Comparison of ENCODE assay signal across 30 cellular contexts in the genomic region with DNA sequence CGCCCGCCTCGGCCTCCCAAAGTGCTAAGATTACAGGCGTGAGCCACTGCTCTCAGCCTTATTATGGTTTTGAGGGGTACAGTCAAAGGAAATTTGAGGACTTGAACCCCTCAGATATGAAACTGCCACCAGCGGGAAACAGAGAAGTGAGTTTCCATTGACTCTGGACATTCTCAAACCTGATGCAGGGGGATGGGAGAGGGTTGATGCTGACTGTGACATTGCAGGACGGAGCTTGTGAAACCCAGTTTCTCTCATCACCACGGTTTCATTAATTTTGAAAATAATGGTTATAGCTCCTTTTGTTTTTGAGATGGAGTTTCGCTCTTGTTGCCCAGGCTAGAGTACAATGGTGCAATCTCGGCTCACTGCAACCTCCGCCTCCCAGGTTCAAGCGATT.
"Had no signal": no experiment of that assay in that cellular context is flagged by ENCODE, and none has a peak within 500 bp of the region (broad histone marks: within the 10 kb centered on the region; RNA-seq: fewer than 3 reads in every experiment).

No MANE protein-coding gene starts in this region.

- FAIRE-seq: astrocyte, bronchial epithelial cell had no signal

- H3K79me2 ChIP-seq: hepatocyte had no signal

- H2AFZ ChIP-seq: hepatocyte had no signal

- H3K36me3 Mint-ChIP-seq: activated naive CD8-positive, alpha-beta T cell had no signal

- H3K4me1 ChIP-seq: esophagus squamous epithelium, gastroesophageal sphincter had no signal

- H3K4me3 ChIP-seq: coronary artery, esophagus squamous epithelium, gastroesophageal sphincter, heart right ventricle, hepatocyte had no signal

- DNase-seq: activated CD4-positive, alpha-beta memory T cell treated with anti-CD3 and anti-CD28 coated beads for 36 hours; activated CD4-positive, alpha-beta T cell treated with anti-CD3 and anti-CD28 coated beads for 36 hours; activated CD4-positive, alpha-beta T cell treated with anti-CD3 and anti-CD28 coated beads, Interleukin-2, amount 10 ng/mL, durations not matched to agents 24 days and 14 days; activated CD4-positive, CD25-positive, alpha-beta regulatory T cell; activated CD4-positive, CD25-positive, alpha-beta regulatory T cell treated with anti-CD3 and anti-CD28 coated beads, Interleukin-2, amount 50 U/mL, for 72 hours; activated CD8-positive, alpha-beta memory T cell treated with anti-CD3 and anti-CD28 coated beads, Interleukin-2, amount 10 ng/mL, durations not matched to agents 7 days and 5 days; activated CD8-positive, alpha-beta memory T cell treated with anti-CD3 and anti-CD28 coated beads, Interleukin-2, amount 50 U/mL, for 4 hours; activated CD8-positive, alpha-beta T cell treated with anti-CD3 and anti-CD28 coated beads, Interleukin-2, amount 10 ng/mL, durations not matched to agents 7 days and 5 days; activated effector memory CD4-positive, alpha-beta T cell treated with Interleukin-2 at 50 U/mL for 16 hours; activated gamma-delta T cell treated with Interleukin-2 at 50 U/mL for 16 hours; activated naive CD4-positive, alpha-beta T cell treated with anti-CD3 and anti-CD28 coated beads, Interleukin-2, amount 50 U/mL, for 16 hours; activated naive CD4-positive, alpha-beta T cell treated with Interleukin-2 at 50 U/mL for 16 hours; activated T-cell treated with anti-CD3 and anti-CD28 coated beads, Interleukin-2, amount 50 U/mL, for 1 hour; brain microvascular endothelial cell; effector CD4-positive, alpha-beta T cell; effector memory CD8-positive, alpha-beta T cell; esophagus squamous epithelium; foreskin melanocyte; heart right ventricle; T-helper 2 cell had no signal

- H3K4me3 Mint-ChIP-seq: activated CD4-positive, alpha-beta memory T cell treated with anti-CD3 and anti-CD28 coated beads for 36 hours; activated CD4-positive, alpha-beta T cell treated with anti-CD3 and anti-CD28 coated beads for 36 hours; activated CD4-positive, alpha-beta T cell treated with anti-CD3 and anti-CD28 coated beads, Interleukin-2, amount 10 ng/mL, durations not matched to agents 24 days and 14 days; activated CD8-positive, alpha-beta memory T cell treated with anti-CD3 and anti-CD28 coated beads, Interleukin-2, amount 10 ng/mL, durations not matched to agents 7 days and 5 days; activated CD8-positive, alpha-beta T cell treated with anti-CD3 and anti-CD28 coated beads, Interleukin-2, amount 10 ng/mL, durations not matched to agents 7 days and 5 days; activated naive CD8-positive, alpha-beta T cell; activated T-helper 17 cell treated with anti-CD3 and anti-CD28 coated beads, Interleukin-2, amount 50 U/mL, for 72 hours; central memory CD8-positive, alpha-beta T cell; dendritic cell treated with granulocyte-macrophage colony-stimulating factor and Interleukin-4, amounts not matched to agents 40 ng/mL and 50 ng/mL, for 4 days; effector memory CD8-positive, alpha-beta T cell had no signal

- H3K27ac ChIP-seq: brain microvascular endothelial cell, coronary artery, epithelial cell of prostate, esophagus squamous epithelium, gastroesophageal sphincter, heart right ventricle, hepatocyte had no signal

- H3K27me3 Mint-ChIP-seq: activated CD4-positive, alpha-beta memory T cell treated with anti-CD3 and anti-CD28 coated beads for 36 hours; activated CD4-positive, alpha-beta T cell treated with anti-CD3 and anti-CD28 coated beads for 36 hours; activated CD4-positive, alpha-beta T cell treated with anti-CD3 and anti-CD28 coated beads, Interleukin-2, amount 10 ng/mL, durations not matched to agents 24 days and 14 days; activated CD8-positive, alpha-beta memory T cell treated with anti-CD3 and anti-CD28 coated beads, Interleukin-2, amount 10 ng/mL, durations not matched to agents 7 days and 5 days; activated naive CD8-positive, alpha-beta T cell; activated T-helper 17 cell treated with anti-CD3 and anti-CD28 coated beads, Interleukin-2, amount 50 U/mL, for 72 hours; central memory CD8-positive, alpha-beta T cell; dendritic cell treated with granulocyte-macrophage colony-stimulating factor and Interleukin-4, amounts not matched to agents 40 ng/mL and 50 ng/mL, for 4 days; effector memory CD8-positive, alpha-beta T cell had no signal

- ATAC-seq: activated CD4-positive, alpha-beta T cell treated with anti-CD3 and anti-CD28 coated beads for 36 hours; activated CD8-positive, alpha-beta memory T cell treated with anti-CD3 and anti-CD28 coated beads, Interleukin-2, amount 10 ng/mL, durations not matched to agents 7 days and 5 days; activated CD8-positive, alpha-beta T cell treated with anti-CD3 and anti-CD28 coated beads, Interleukin-2, amount 10 ng/mL, durations not matched to agents 7 days and 5 days; activated T-helper 17 cell treated with anti-CD3 and anti-CD28 coated beads, Interleukin-2, amount 50 U/mL, for 72 hours; effector memory CD8-positive, alpha-beta T cell; gastroesophageal sphincter; heart right ventricle had no signal

- H3K36me3 ChIP-seq: brain microvascular endothelial cell had no signal

- H3K9me3 Mint-ChIP-seq: activated CD4-positive, alpha-beta memory T cell treated with anti-CD3 and anti-CD28 coated beads for 36 hours; activated CD4-positive, alpha-beta T cell treated with anti-CD3 and anti-CD28 coated beads, Interleukin-2, amount 10 ng/mL, durations not matched to agents 24 days and 14 days; activated T-helper 17 cell treated with anti-CD3 and anti-CD28 coated beads, Interleukin-2, amount 50 U/mL, for 72 hours; central memory CD8-positive, alpha-beta T cell; dendritic cell treated with granulocyte-macrophage colony-stimulating factor and Interleukin-4, amounts not matched to agents 40 ng/mL and 50 ng/mL, for 4 days; effector memory CD8-positive, alpha-beta T cell had no signal

- H3K27me3 ChIP-seq: brain microvascular endothelial cell, esophagus squamous epithelium, gastroesophageal sphincter, heart right ventricle, hepatocyte had no signal

- H3K27ac Mint-ChIP-seq: activated CD4-positive, alpha-beta T cell treated with anti-CD3 and anti-CD28 coated beads, Interleukin-2, amount 10 ng/mL, durations not matched to agents 24 days and 14 days; activated CD8-positive, alpha-beta T cell treated with anti-CD3 and anti-CD28 coated beads, Interleukin-2, amount 10 ng/mL, durations not matched to agents 7 days and 5 days; activated T-helper 17 cell treated with anti-CD3 and anti-CD28 coated beads, Interleukin-2, amount 50 U/mL, for 72 hours; dendritic cell treated with granulocyte-macrophage colony-stimulating factor and Interleukin-4, amounts not matched to agents 40 ng/mL and 50 ng/mL, for 4 days had no signal

- H3K4me2 ChIP-seq: hepatocyte had no signal

- H3K4me1 Mint-ChIP-seq: activated CD4-positive, alpha-beta T cell treated with anti-CD3 and anti-CD28 coated beads for 36 hours; activated CD4-positive, alpha-beta T cell treated with anti-CD3 and anti-CD28 coated beads, Interleukin-2, amount 10 ng/mL, durations not matched to agents 24 days and 14 days; activated CD8-positive, alpha-beta memory T cell treated with anti-CD3 and anti-CD28 coated beads, Interleukin-2, amount 10 ng/mL, durations not matched to agents 7 days and 5 days; activated T-helper 17 cell treated with anti-CD3 and anti-CD28 coated beads, Interleukin-2, amount 50 U/mL, for 72 hours; central memory CD8-positive, alpha-beta T cell had no signal

- H3K9me3 ChIP-seq: esophagus squamous epithelium, gastroesophageal sphincter, heart right ventricle had no signal
